In genomic region chr7:22612776-22613175, GRCh38 we compare ENCODE assay signal across 11 cellular contexts.
"Had no signal": no experiment of that assay in that cellular context is flagged by ENCODE, and none has a peak within 500 bp of the region (broad histone marks: within the 10 kb centered on the region; RNA-seq: fewer than 3 reads in every experiment).

No MANE protein-coding gene starts in this region.

- H3K27ac ChIP-seq: parathyroid adenoma had no signal

- H3K27ac Mint-ChIP-seq: activated CD4-positive, alpha-beta T cell treated with anti-CD3 and anti-CD28 coated beads, Interleukin-2, amount 10 ng/mL, durations not matched to agents 7 days and 5 days; activated T-helper 17 cell treated with anti-CD3 and anti-CD28 coated beads, Interleukin-2, amount 50 U/mL, for 72 hours; effector memory CD8-positive, alpha-beta T cell; T-helper 2 cell treated with Interferon-gamma antibody and Interleukin-4, amounts not matched to agents 5 μg/mL and 100 μg/mL, for 36 hours had no signal

- H3K79me2 ChIP-seq: parathyroid adenoma had no signal

- DNase-seq: activated CD4-positive, alpha-beta T cell treated with anti-CD3 and anti-CD28 coated beads, Interleukin-2, amount 10 ng/mL, durations not matched to agents 7 days and 5 days; activated naive CD4-positive, alpha-beta T cell treated with Interleukin-2 at 50 U/mL for 16 hours; aorta; dermis blood vessel endothelial cell; effector memory CD8-positive, alpha-beta T cell; foreskin melanocyte; stimulated activated CD4-positive, alpha-beta T cell treated with anti-CD3 and anti-CD28 coated beads, Interleukin-12 subunit alpha, Interleukin-12 subunit beta, amount 100 ng/mL, for 4 hours; stimulated activated CD4-positive, alpha-beta T cell treated with anti-CD3 and anti-CD28 coated beads, Interleukin-2, amount 100 ng/mL, for 24 hours had no signal

- H3K4me1 Mint-ChIP-seq: activated CD4-positive, alpha-beta T cell treated with anti-CD3 and anti-CD28 coated beads, Interleukin-2, amount 10 ng/mL, durations not matched to agents 7 days and 5 days; activated T-helper 17 cell treated with anti-CD3 and anti-CD28 coated beads, Interleukin-2, amount 50 U/mL, for 72 hours had no signal

- H2AFZ ChIP-seq: parathyroid adenoma had no signal

- H3K4me1 ChIP-seq: parathyroid adenoma had no signal

- ATAC-seq: activated T-helper 17 cell treated with anti-CD3 and anti-CD28 coated beads, Interleukin-2, amount 50 U/mL, for 72 hours; effector memory CD8-positive, alpha-beta T cell had no signal

- H3K9ac ChIP-seq: parathyroid adenoma had no signal

- H3K4me3 Mint-ChIP-seq: activated CD4-positive, alpha-beta T cell treated with anti-CD3 and anti-CD28 coated beads, Interleukin-2, amount 10 ng/mL, durations not matched to agents 7 days and 5 days; activated T-helper 17 cell treated with anti-CD3 and anti-CD28 coated beads, Interleukin-2, amount 50 U/mL, for 72 hours; effector memory CD8-positive, alpha-beta T cell; T-helper 2 cell treated with Interferon-gamma antibody and Interleukin-4, amounts not matched to agents 5 μg/mL and 100 μg/mL, for 36 hours had no signal
